In genomic region chr14:75672588-75673192, GRCh38 we compare ENCODE assay signal across 1 cellular context.
A peak's percentile ranks its signal among the peaks of the same experiment; 100 is the strongest.
TF ChIP-seq lines count a peak whose summit lies in the region.

No MANE protein-coding gene starts in this region.

TF ChIP-seq in GM12878, 131 proteins besides CTCF, POLR2A, EP300 and RAD21:
- no peak for TF ChIP-seq IRF4 (IDR thresholded peaks at IDR 0.05; ENCODE audit: low read depth, low read length)
- TF ChIP-seq JUNB (IDR thresholded peaks at IDR 0.05) = peak; percentile 67; the same call in 1 of the 2 replicates
TF ChIP-seq in GM12878: peak in this region for 1.
